2 cellular contexts compared by ENCODE assay signal in the genomic region with DNA sequence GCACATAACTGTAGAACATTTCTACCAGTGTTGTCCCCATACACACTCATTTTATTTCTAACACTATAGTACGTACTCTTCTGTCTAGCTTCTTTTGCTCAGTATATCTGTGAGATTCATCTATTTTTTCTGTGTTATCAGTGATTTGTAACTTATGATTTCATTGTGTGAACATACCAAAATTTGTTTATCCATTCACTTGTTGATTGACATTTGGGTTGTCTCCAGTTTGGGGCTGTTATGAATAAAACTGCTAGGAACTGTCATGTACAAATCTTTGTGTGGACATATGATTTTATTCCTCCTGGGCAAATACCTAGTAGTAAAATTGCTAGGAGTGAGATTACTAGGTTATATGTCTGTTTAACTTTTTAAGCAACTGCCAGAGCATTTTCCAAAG.
TF ChIP-seq lines count a peak whose summit lies in the region.

No MANE protein-coding gene starts in this region.

TF ChIP-seq in HCT116, 20 proteins besides CTCF, POLR2A, EP300 and RAD21 (continued from another document):
- TF ChIP-seq SRF (IDR thresholded peaks at IDR 0.05; ENCODE audit: low read depth) (no peak), ELF1 (IDR thresholded peaks at IDR 0.05; ENCODE audit: borderline replicate concordance, low read depth) (no peak), EZH2 (IDR thresholded peaks at IDR 0.05) (no peak), ZFX (IDR thresholded peaks at IDR 0.05) (no peak), EGR1 (IDR thresholded peaks at IDR 0.05; ENCODE audit: low read depth) (no peak), SP1 (IDR thresholded peaks at IDR 0.05; ENCODE audit: low read depth) (no peak), CEBPB (IDR thresholded peaks at IDR 0.05; ENCODE audit: low read depth) (no peak), EZH2phosphoT487 (IDR thresholded peaks at IDR 0.05; ENCODE audit: borderline replicate concordance) (no peak), ZNF274 (IDR thresholded peaks at IDR 0.05; ENCODE audit: low read depth, low read length) (no peak), CBX3 (IDR thresholded peaks at IDR 0.05; ENCODE audit: low read depth) (no peak), POLR2AphosphoS5 (IDR thresholded peaks at IDR 0.05; ENCODE audit: low read depth, low read length) (no peak), SIN3A (IDR thresholded peaks at IDR 0.05; ENCODE audit: low read depth) (no peak)
- TF ChIP-seq, protein P1, sequence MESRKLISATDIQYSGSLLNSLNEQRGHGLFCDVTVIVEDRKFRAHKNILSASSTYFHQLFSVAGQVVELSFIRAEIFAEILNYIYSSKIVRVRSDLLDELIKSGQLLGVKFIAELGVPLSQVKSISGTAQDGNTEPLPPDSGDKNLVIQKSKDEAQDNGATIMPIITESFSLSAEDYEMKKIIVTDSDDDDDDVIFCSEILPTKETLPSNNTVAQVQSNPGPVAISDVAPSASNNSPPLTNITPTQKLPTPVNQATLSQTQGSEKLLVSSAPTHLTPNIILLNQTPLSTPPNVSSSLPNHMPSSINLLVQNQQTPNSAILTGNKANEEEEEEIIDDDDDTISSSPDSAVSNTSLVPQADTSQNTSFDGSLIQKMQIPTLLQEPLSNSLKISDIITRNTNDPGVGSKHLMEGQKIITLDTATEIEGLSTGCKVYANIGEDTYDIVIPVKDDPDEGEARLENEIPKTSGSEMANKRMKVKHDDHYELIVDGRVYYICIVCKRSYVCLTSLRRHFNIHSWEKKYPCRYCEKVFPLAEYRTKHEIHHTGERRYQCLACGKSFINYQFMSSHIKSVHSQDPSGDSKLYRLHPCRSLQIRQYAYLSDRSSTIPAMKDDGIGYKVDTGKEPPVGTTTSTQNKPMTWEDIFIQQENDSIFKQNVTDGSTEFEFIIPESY (IDR thresholded peaks at IDR 0.05; ENCODE audit: extremely low read depth, insufficient replicate concordance, low read length) = no peak
- TF ChIP-seq, protein P2, sequence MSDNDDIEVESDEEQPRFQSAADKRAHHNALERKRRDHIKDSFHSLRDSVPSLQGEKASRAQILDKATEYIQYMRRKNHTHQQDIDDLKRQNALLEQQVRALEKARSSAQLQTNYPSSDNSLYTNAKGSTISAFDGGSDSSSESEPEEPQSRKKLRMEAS (IDR thresholded peaks at IDR 0.05) = no peak
- TF ChIP-seq, protein P3, sequence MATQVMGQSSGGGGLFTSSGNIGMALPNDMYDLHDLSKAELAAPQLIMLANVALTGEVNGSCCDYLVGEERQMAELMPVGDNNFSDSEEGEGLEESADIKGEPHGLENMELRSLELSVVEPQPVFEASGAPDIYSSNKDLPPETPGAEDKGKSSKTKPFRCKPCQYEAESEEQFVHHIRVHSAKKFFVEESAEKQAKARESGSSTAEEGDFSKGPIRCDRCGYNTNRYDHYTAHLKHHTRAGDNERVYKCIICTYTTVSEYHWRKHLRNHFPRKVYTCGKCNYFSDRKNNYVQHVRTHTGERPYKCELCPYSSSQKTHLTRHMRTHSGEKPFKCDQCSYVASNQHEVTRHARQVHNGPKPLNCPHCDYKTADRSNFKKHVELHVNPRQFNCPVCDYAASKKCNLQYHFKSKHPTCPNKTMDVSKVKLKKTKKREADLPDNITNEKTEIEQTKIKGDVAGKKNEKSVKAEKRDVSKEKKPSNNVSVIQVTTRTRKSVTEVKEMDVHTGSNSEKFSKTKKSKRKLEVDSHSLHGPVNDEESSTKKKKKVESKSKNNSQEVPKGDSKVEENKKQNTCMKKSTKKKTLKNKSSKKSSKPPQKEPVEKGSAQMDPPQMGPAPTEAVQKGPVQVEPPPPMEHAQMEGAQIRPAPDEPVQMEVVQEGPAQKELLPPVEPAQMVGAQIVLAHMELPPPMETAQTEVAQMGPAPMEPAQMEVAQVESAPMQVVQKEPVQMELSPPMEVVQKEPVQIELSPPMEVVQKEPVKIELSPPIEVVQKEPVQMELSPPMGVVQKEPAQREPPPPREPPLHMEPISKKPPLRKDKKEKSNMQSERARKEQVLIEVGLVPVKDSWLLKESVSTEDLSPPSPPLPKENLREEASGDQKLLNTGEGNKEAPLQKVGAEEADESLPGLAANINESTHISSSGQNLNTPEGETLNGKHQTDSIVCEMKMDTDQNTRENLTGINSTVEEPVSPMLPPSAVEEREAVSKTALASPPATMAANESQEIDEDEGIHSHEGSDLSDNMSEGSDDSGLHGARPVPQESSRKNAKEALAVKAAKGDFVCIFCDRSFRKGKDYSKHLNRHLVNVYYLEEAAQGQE (IDR thresholded peaks at IDR 0.05; ENCODE audit: low read depth) = no peak
- TF ChIP-seq, protein P4, sequence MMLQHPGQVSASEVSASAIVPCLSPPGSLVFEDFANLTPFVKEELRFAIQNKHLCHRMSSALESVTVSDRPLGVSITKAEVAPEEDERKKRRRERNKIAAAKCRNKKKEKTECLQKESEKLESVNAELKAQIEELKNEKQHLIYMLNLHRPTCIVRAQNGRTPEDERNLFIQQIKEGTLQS (IDR thresholded peaks at IDR 0.05) = no peak
TF ChIP-seq in HCT116: peak in this region for 0.

TF ChIP-seq in WTC11, 78 proteins besides CTCF, POLR2A, EP300 and RAD21 (continued from another document):
- TF ChIP-seq, protein P5, sequence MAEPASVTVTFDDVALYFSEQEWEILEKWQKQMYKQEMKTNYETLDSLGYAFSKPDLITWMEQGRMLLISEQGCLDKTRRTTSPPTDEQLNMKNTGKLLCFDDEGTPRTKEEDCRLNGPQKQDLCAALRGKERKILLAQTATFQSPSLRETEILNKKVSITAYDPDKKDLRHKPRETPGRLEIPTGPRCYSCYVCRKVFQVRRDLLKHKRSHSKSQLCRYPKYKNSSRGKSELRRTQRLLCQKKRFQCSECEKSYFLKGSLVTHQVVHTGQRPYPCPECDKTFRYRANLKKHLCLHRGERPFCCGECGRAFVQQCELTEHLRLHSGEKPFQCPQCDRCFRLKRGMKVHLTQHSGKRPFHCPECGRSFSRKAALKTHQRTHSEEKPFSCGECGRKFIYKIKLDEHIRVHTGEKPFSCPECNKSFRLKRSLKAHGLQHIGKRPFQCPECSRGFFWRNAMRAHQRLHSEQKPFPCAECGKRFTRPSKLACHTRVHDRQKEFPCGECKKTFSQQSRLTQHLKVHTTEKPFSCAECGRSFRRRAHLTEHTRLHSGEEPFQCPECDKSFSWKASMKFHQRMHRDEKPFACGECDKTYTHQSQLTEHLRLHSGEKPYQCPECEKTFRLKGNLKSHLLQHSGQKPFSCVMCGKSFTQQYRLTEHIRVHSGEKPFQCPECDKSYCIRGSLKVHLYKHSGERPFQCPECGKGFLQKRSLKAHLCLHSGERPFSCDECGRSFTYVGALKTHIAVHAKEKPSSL (CRISPR knock-in tag; conservative IDR thresholded peaks at IDR 0.05) = no peak
- TF ChIP-seq, protein P6, sequence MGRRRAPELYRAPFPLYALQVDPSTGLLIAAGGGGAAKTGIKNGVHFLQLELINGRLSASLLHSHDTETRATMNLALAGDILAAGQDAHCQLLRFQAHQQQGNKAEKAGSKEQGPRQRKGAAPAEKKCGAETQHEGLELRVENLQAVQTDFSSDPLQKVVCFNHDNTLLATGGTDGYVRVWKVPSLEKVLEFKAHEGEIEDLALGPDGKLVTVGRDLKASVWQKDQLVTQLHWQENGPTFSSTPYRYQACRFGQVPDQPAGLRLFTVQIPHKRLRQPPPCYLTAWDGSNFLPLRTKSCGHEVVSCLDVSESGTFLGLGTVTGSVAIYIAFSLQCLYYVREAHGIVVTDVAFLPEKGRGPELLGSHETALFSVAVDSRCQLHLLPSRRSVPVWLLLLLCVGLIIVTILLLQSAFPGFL (CRISPR knock-in tag; IDR thresholded peaks at IDR 0.05; ENCODE audit: borderline replicate concordance) = no peak
- TF ChIP-seq, protein P7, sequence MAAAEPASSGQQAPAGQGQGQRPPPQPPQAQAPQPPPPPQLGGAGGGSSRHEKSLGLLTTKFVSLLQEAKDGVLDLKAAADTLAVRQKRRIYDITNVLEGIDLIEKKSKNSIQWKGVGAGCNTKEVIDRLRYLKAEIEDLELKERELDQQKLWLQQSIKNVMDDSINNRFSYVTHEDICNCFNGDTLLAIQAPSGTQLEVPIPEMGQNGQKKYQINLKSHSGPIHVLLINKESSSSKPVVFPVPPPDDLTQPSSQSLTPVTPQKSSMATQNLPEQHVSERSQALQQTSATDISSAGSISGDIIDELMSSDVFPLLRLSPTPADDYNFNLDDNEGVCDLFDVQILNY (CRISPR knock-in tag; IDR thresholded peaks at IDR 0.05) = no peak
